Comparison of ENCODE assay signal across 8 cellular contexts in the genomic region with DNA sequence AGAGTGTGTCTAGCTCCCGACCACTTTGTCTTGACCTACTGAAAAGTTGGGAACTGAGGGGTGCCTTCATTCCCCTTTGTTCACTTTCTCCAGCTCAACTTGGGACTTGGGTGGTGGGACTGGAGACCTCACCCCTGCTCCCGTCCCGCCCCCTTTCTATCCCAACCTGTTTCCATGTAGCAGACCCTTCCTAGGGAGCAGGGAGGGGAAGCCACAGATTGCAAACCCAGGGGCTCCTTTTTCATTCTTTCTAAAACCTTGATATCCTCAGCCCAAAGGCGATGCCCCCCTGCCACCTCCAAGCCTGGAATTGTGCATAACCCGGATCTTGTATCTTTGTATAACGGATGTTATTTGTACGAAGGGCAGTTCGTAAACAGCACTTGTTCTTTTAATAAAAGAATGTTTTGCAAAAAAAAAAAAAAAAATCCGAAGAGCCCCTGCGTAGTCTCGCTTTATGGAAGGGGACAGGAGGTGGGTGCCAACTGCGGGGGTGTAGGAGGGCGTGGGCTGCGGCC. TPM values are rescaled to one million over a fixed set of nuclear protein-coding genes. Genes with fewer than 3 reads are reported as not detected.
DNase-seq lines count a peak whose midpoint lies in the region; ATAC-seq and TF ChIP-seq lines count a peak whose summit lies in the region.

No MANE protein-coding gene starts in this region.

- H3K27ac ChIP-seq in angular gyrus (ENCODE audit: low read depth, low read length) (peak overlapping the region; percentile 85), tibial artery (peak overlapping the region; percentile 86 to 94)

- H3K36me3 Mint-ChIP-seq in activated CD4-positive, alpha-beta T cell treated with anti-CD3 and anti-CD28 coated beads, Interleukin-2, amount 10 ng/mL, durations not matched to agents 7 days and 5 days (ENCODE audit: low read depth) = peaks cover 40% of the 10 kb centered on the region

- H3K36me3 ChIP-seq in tibial artery = peaks cover 7 to 41% (median 29%) of the 10 kb centered on the region in 3 donors

- no peaks in the 10 kb centered on the region for H3K27me3 Mint-ChIP-seq in activated CD4-positive, alpha-beta T cell treated with anti-CD3 and anti-CD28 coated beads, Interleukin-2, amount 10 ng/mL, durations not matched to agents 7 days and 5 days

- peaks cover 78% of the 10 kb centered on the region for H3K4me1 Mint-ChIP-seq in activated CD4-positive, alpha-beta T cell treated with anti-CD3 and anti-CD28 coated beads, Interleukin-2, amount 10 ng/mL, durations not matched to agents 7 days and 5 days

- peak overlapping the region; percentile 68 for H3K4me3 Mint-ChIP-seq in activated CD4-positive, alpha-beta T cell treated with anti-CD3 and anti-CD28 coated beads, Interleukin-2, amount 10 ng/mL, durations not matched to agents 7 days and 5 days

- DNase-seq in activated CD4-positive, alpha-beta T cell treated with anti-CD3 and anti-CD28 coated beads, Interleukin-2, amount 10 ng/mL, durations not matched to agents 7 days and 5 days = no peak
- no peak for DNase-seq in activated CD4-positive, alpha-beta T cell treated with anti-CD3 and anti-CD28 coated beads for 1 hour
- DNase-seq in lower leg skin (ENCODE audit: low spot score in 2 of 2) (no peak), tibial artery (no peak)

- H3K9me3 Mint-ChIP-seq in activated CD4-positive, alpha-beta T cell treated with anti-CD3 and anti-CD28 coated beads, Interleukin-2, amount 10 ng/mL, durations not matched to agents 7 days and 5 days = peaks cover 5% of the 10 kb centered on the region

- no peaks in the 10 kb centered on the region for H3K9me3 ChIP-seq in tibial artery

- H3K4me3 ChIP-seq in lower leg skin (ENCODE audit: low read depth, poor library complexity, severe bottlenecking) (peak overlapping the region; percentile 25), tibial artery (peak overlapping the region; percentile 68 to 79)

- TF ChIP-seq CTCF in lower leg skin (IDR thresholded peaks at IDR 0.05) (no peak), tibial artery (IDR thresholded peaks at IDR 0.05) (no peak)

- H3K27ac Mint-ChIP-seq in activated CD4-positive, alpha-beta T cell treated with anti-CD3 and anti-CD28 coated beads, Interleukin-2, amount 10 ng/mL, durations not matched to agents 7 days and 5 days = peak overlapping the region; percentile 87

- CTCF ChIA-PET in activated CD4-positive, alpha-beta T cell treated with anti-CD3 and anti-CD28 coated beads, Interleukin-2, amount 10 ng/mL, durations not matched to agents 7 days and 5 days (lab: Charles Lee) = interaction anchor here (1.2 to 2.3 kb wide), 7 partner anchors 10 to 53 kb away, joined by 4 to 10 read pairs (median 7); a partner anchor contains a TSS

- H3K27me3 ChIP-seq in tibial artery = no peaks in the 10 kb centered on the region

- H3K4me1 ChIP-seq in tibial artery = peaks cover 0 to 47% (median 36%) of the 10 kb centered on the region in 4 donors

- ATAC-seq in HG03565 (IDR thresholded peaks at IDR 0.05; ENCODE audit: unreplicated experiment) (no peak), GM21528 (IDR thresholded peaks at IDR 0.05; ENCODE audit: low FRiP score, unreplicated experiment) (no peak), HG02571 (IDR thresholded peaks at IDR 0.05; ENCODE audit: unreplicated experiment) (no peak)

- 22 to 26% methylated on average over 14 of the region's 14 CpGs for WGBS in lower leg skin, 2 donors

- POLR2A ChIA-PET in activated CD4-positive, alpha-beta T cell treated with anti-CD3 and anti-CD28 coated beads, Interleukin-2, amount 10 ng/mL, durations not matched to agents 7 days and 5 days (lab: Charles Lee) = interaction anchor here (1.3 to 1.4 kb wide), 2 partner anchors 23 to 25 kb away, joined by 5 to 7 read pairs; a partner anchor contains a TSS

- TF ChIP-seq POLR2A in lower leg skin (IDR thresholded peaks at IDR 0.05) = no peak

- intact Hi-C loops in lower leg skin (cut with DNase I; ENCODE audit: low total_unique reads) (no loop called here), tibial artery (cut with DNase I; ENCODE audit: low total_unique reads) (no loop called here)

RNA-seq across cellular contexts. Expression of a gene that starts 0.7 kb away (rescaled TPM):
- 10 to 100 TPM; 45.7 to 46.3 TPM for total RNA-seq in activated CD4-positive, alpha-beta T cell treated with anti-CD3 and anti-CD28 coated beads, Interleukin-2, amount 10 ng/mL, durations not matched to agents 7 days and 5 days
- total RNA-seq in lower leg skin = 1 to 10 TPM; 3.7 to 7.8 (median 5.4) TPM

RNA-seq across cellular contexts. Expression of a gene that starts 18.7 kb away (rescaled TPM):
- under 1 TPM; 0.22 to 0.23 TPM for total RNA-seq in activated CD4-positive, alpha-beta T cell treated with anti-CD3 and anti-CD28 coated beads, Interleukin-2, amount 10 ng/mL, durations not matched to agents 7 days and 5 days
- 10 to 100 TPM in 1 of 4 donors, 1 to 10 TPM in 3; 7.5 to 11.4 (median 8.6) TPM for total RNA-seq in lower leg skin

RNA-seq across cellular contexts. Expression of a gene that starts 23.1 kb away (rescaled TPM):
- total RNA-seq in activated CD4-positive, alpha-beta T cell treated with anti-CD3 and anti-CD28 coated beads, Interleukin-2, amount 10 ng/mL, durations not matched to agents 7 days and 5 days = 100 to 1,000 TPM; 262 to 294 TPM
- 100 to 1,000 TPM; 115 to 149 (median 139) TPM for total RNA-seq in lower leg skin

RNA-seq across cellular contexts. Expression of a gene that starts 24.4 kb away (rescaled TPM):
- 100 to 1,000 TPM; 251 to 264 TPM for total RNA-seq in activated CD4-positive, alpha-beta T cell treated with anti-CD3 and anti-CD28 coated beads, Interleukin-2, amount 10 ng/mL, durations not matched to agents 7 days and 5 days
- 10 to 100 TPM; 46.1 to 85.0 (median 54.0) TPM for total RNA-seq in lower leg skin

RNA-seq across cellular contexts. Expression of a gene that starts 54.7 kb away (rescaled TPM):
- total RNA-seq in activated CD4-positive, alpha-beta T cell treated with anti-CD3 and anti-CD28 coated beads, Interleukin-2, amount 10 ng/mL, durations not matched to agents 7 days and 5 days = 1 to 10 TPM; 7.5 to 7.8 TPM
- 1 to 10 TPM; 1.8 to 8.7 (median 3.3) TPM for total RNA-seq in lower leg skin

Comparison
In these comparisons a context has a peak if more than half of its experiments do, and no peak if none do; other contexts are left out.
1. RNA of a gene that starts 0.7 kb away (total RNA-seq): 45.7 to 46.3 TPM in activated CD4-positive, alpha-beta T cell treated with anti-CD3 and anti-CD28 coated beads, Interleukin-2, amount 10 ng/mL, durations not matched to agents 7 days and 5 days; 3.7 to 7.8 TPM in lower leg skin; every median in the first group is over 4 times any median in the second.
2. RNA of a gene that starts 18.7 kb away (total RNA-seq): 7.5 to 11.4 TPM in lower leg skin; 0.22 to 0.23 TPM in activated CD4-positive, alpha-beta T cell treated with anti-CD3 and anti-CD28 coated beads, Interleukin-2, amount 10 ng/mL, durations not matched to agents 7 days and 5 days; every median in the first group is over 4 times any median in the second.